ENCODE assay signal across 16 cellular contexts in the genomic region with DNA sequence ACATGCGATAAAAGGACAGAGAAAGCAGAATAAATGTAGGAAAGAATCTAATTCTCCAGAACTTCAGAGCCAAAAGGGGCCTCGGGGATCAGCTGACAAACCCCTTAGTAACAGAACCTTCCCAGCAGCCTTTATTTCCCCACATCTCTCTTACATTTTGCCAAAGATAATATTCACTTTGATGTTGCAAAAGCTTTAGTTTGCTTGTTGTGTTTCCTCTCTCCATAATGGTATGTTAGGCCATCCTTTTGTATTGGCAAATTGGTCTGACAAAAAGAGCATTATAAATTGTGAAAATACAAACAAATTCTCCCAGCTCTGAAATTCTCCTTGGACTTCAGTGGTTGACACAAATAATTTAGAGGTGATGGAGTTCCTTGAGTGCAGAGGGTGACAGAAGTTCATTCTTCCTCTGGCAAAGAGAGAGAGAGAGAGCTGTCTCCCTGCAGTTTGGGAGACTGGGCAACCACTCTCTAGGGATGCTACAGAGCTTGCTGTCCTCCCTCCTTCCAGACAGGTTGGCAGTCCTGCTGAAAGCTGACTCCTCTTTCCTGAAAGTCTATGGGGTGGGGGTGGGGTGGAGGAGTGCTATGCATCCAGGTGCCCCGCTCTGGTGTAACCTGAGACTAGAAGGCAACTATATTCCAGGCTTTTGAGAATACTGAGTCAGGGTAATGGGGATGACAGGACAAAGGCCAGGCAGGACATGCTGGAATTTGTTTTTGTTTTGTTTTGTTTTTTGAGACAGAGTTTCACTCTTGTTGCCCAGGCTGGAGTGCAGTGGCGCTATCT. TPM values are rescaled to one million over a fixed set of nuclear protein-coding genes. Genes with fewer than 3 reads are reported as not detected.
DNase-seq lines count a peak whose midpoint lies in the region; ATAC-seq and TF ChIP-seq lines count a peak whose summit lies in the region.
"Had no signal": no experiment of that assay in that cellular context is flagged by ENCODE, and none has a peak within 500 bp of the region (broad histone marks: within the 10 kb centered on the region; RNA-seq: fewer than 3 reads in every experiment).

No MANE protein-coding gene starts in this region.

- H3K9me3 Mint-ChIP-seq in brain (no peaks in the 10 kb centered on the region), mesothelial cell of epicardium (no peaks in the 10 kb centered on the region)
- H3K9me3 Mint-ChIP-seq: activated naive CD8-positive, alpha-beta T cell treated with anti-CD3 and anti-CD28 coated beads, Interleukin-2, amount 50 U/mL, for 24 hours had no signal

- peaks cover 3% of the 10 kb centered on the region for H3K27me3 Mint-ChIP-seq in brain
- no peaks in the 10 kb centered on the region for H3K27me3 Mint-ChIP-seq in mesothelial cell of epicardium (ENCODE audit: low read depth)

- H3K4me1 Mint-ChIP-seq in brain = peaks cover 47% of the 10 kb centered on the region
- peaks cover 62% of the 10 kb centered on the region for H3K4me1 Mint-ChIP-seq in mesothelial cell of epicardium
- H3K4me1 Mint-ChIP-seq: activated naive CD8-positive, alpha-beta T cell treated with anti-CD3 and anti-CD28 coated beads, Interleukin-2, amount 50 U/mL, for 24 hours had no signal

- ATAC-seq in GM19455 (IDR thresholded peaks at IDR 0.05; ENCODE audit: unreplicated experiment) (no peak), GM21367 (IDR thresholded peaks at IDR 0.05; ENCODE audit: unreplicated experiment) (no peak)
- ATAC-seq: activated naive CD8-positive, alpha-beta T cell treated with anti-CD3 and anti-CD28 coated beads, Interleukin-2, amount 50 U/mL, for 24 hours had no signal

- H3K4me3 Mint-ChIP-seq in brain = peak overlapping the region in 1 of 5 experiments; percentile 9
- no peak overlapping the region for H3K4me3 Mint-ChIP-seq in mesothelial cell of epicardium
- H3K4me3 Mint-ChIP-seq: activated naive CD8-positive, alpha-beta T cell treated with anti-CD3 and anti-CD28 coated beads, Interleukin-2, amount 50 U/mL, for 24 hours had no signal

- DNase-seq in ELF-1 (ENCODE audit: low read depth, low spot score) = peak; percentile 77
- DNase-seq in NCI-H2107 (lab: John Stamatoyannopoulos, UW) = peak; percentile 74
- no peak for DNase-seq in mesothelial cell of epicardium (ENCODE audit: low spot score in 2 of 2, unreplicated experiment in 2 of 2)
- no peak for DNase-seq in inferior parietal cortex (ENCODE audit: extremely low spot score)
- no peak for DNase-seq in SIG-M5 treated with dmso at 0.1 percent for 504 hours (lab: John Stamatoyannopoulos, UW; ENCODE audit: unreplicated experiment)
- DNase-seq: activated naive CD8-positive, alpha-beta T cell treated with anti-CD3 and anti-CD28 coated beads, Interleukin-2, amount 50 U/mL, for 24 hours; AML-193; cortex of kidney; KBM-7; NCI-H446; SIG-M5 had no signal

- TF ChIP-seq CTCF in brain (conservative IDR thresholded peaks at IDR 0.05) (no peak), mesothelial cell of epicardium (IDR thresholded peaks at IDR 0.05; ENCODE audit: unreplicated experiment) (no peak)

- no peaks in the 10 kb centered on the region for H3K36me3 Mint-ChIP-seq in brain
- no peaks in the 10 kb centered on the region for H3K36me3 Mint-ChIP-seq in mesothelial cell of epicardium

- H3K27ac Mint-ChIP-seq in brain (peak overlapping the region in 4 of 5 experiments; percentile 61 to 82 (median 66)), mesothelial cell of epicardium (peak overlapping the region; percentile 92)
- H3K27ac Mint-ChIP-seq: activated naive CD8-positive, alpha-beta T cell treated with anti-CD3 and anti-CD28 coated beads, Interleukin-2, amount 50 U/mL, for 24 hours had no signal

RNA-seq across cellular contexts. Expression of gene OPTC, which starts 55.2 kb away (rescaled TPM):
- not detected for polyA plus RNA-seq in brain (ENCODE audit: insufficient read depth, low read depth, low replicate concordance)
- not detected in 3 replicates for total RNA-seq in mesothelial cell of epicardium
- total RNA-seq: glomerular endothelial cell, lower leg skin had no signal

Comparison
In these comparisons a context has a peak if more than half of its experiments do, and no peak if none do; other contexts are left out.
1. DNase-seq: peak in ELF-1 (single experiment) and NCI-H2107 (single experiment); none in mesothelial cell of epicardium (0 of 2), inferior parietal cortex (single experiment) and SIG-M5 treated with dmso at 0.1 percent for 504 hours (single experiment).